ENCODE assay signal across 9 cellular contexts in the genomic region with DNA sequence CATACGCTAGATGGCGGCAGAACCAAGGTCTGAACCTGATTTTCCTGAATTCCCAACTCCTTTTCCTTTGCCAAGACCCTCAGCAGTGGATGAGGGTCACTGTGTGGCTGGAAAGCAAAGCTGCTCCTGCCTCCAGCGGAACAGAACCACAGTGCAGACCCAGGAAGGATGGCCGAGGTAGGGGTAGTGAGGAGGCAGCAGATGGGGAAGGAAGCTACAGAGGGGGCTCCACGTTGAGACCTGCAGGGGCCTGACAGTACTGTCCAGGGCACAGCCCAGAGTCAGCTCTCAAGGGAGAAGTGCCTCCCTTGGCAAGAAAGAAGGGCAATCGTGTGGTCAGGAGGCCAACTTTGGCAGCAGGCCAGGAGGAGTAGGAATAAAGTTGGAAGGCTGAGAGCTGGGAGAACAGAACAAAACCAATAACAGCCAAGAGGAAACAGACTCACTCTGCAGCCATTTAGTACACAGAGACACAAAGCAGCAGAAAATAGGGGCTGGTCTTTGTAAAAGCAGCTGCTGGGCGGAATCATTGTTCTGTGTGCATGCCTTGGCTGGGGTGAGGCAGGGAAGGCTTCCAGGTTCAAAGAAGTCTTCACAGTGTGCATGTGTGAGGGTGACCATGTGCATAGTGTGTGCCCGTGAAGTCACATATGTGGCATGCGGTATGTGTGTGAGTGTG. TPM values are rescaled to one million over a fixed set of nuclear protein-coding genes. Genes with fewer than 3 reads are reported as not detected.
DNase-seq lines count a peak whose midpoint lies in the region; ATAC-seq and TF ChIP-seq lines count a peak whose summit lies in the region.
"Had no signal": no experiment of that assay in that cellular context is flagged by ENCODE, and none has a peak within 500 bp of the region (broad histone marks: within the 10 kb centered on the region; RNA-seq: fewer than 3 reads in every experiment).

No MANE protein-coding gene starts in this region.

- H3K4me1 ChIP-seq in adrenal gland (replicated peaks in 1 of 2) (peaks cover 13 to 18% of the 10 kb centered on the region in 2 donors), psoas muscle (peaks cover 26% of the 10 kb centered on the region)
- H3K4me1 ChIP-seq: BLaER1 had no signal

- H3K9me3 ChIP-seq in adrenal gland (replicated peaks in 1 of 3) (no peaks in the 10 kb centered on the region), psoas muscle (no peaks in the 10 kb centered on the region)
- H3K9me3 ChIP-seq: BLaER1 had no signal

- TF ChIP-seq POLR2A in adrenal gland (IDR thresholded peaks at IDR 0.05), result no peak

- H3K27ac ChIP-seq in adrenal gland (peak overlapping the region in 1 of 5 donors; percentile 53), psoas muscle (peak overlapping the region; percentile 62)
- H3K27ac ChIP-seq: BLaER1 had no signal

- DNase-seq in NCI-H1092 treated with DMSO at 0.1 percent for 48 hours (lab: John Stamatoyannopoulos, UW) (peak; percentile 1), NCI-H1092 (lab: John Stamatoyannopoulos, UW) (no peak), adrenal gland (peak; percentile 46 to 77 (median 70)), left cardiac atrium (peak; percentile 66), psoas muscle (peak; percentile 55 to 68)
- DNase-seq in stimulated activated CD4-positive, alpha-beta T cell treated with anti-CD3 and anti-CD28 coated beads, Interleukin-4, amount 100 ng/mL, for 1 hour, result no peak
- DNase-seq in activated CD8-positive, alpha-beta memory T cell treated with anti-CD3 and anti-CD28 coated beads, Interleukin-2, amount 50 U/mL, for 48 hours, result no peak

- ATAC-seq in left cardiac atrium, result peak; percentile 66 to 81
- peak; percentile 50 to 71 (median 67) for ATAC-seq in psoas muscle
- ATAC-seq in HG03460 (IDR thresholded peaks at IDR 0.05; ENCODE audit: unreplicated experiment), result no peak

- H3K4me3 ChIP-seq in adrenal gland (no peak overlapping the region), psoas muscle (no peak overlapping the region)
- H3K4me3 ChIP-seq: BLaER1 had no signal

- intact Hi-C loops in adrenal gland (cut with DNase I) (no loop called here), left cardiac atrium (cut with DNase I) (loop anchor here in 1 of 2 donors (1.0 to 2.0 kb wide), 2 partner anchors 53 to 59 kb away; no protein-coding TSS in a partner anchor), psoas muscle (cut with DNase I) (loop anchor here in 1 of 2 donors (5.0 kb wide), 2 partner anchors 35 to 55 kb away; no protein-coding TSS in a partner anchor)

- H3K36me3 ChIP-seq in adrenal gland (replicated peaks in 1 of 2) (no peaks in the 10 kb centered on the region), psoas muscle (ENCODE audit: insufficient read depth in 1 of 2, low read depth in 1 of 2) (no peaks in the 10 kb centered on the region)
- H3K36me3 ChIP-seq: BLaER1 had no signal

- TF ChIP-seq CTCF in adrenal gland (IDR thresholded peaks at IDR 0.05) (peak in 4 of 6 experiments; percentile 33 to 53 (median 41)), psoas muscle (IDR thresholded peaks at IDR 0.05) (peak; percentile 53)

- H3K27me3 ChIP-seq in adrenal gland (no peaks in the 10 kb centered on the region), psoas muscle (ENCODE audit: insufficient read depth in 3 of 3, low read length in 2 of 3) (no peaks in the 10 kb centered on the region)
- H3K27me3 ChIP-seq: BLaER1 had no signal

- 47 to 52% (median 50%) methylated on average over 9 of the region's 9 CpGs for WGBS in adrenal gland, 4 donors
- 13 to 21% (median 18%) methylated on average over 9 of the region's 9 CpGs for WGBS in psoas muscle, 3 donors

RNA-seq across cellular contexts. Expression of gene GABRR2, which starts 3.1 kb away (rescaled TPM):
- total RNA-seq in adrenal gland (under 1 TPM in 6 of 8 donors, not detected in 2; 0.44 to 0.83 (median 0.79) TPM), left cardiac atrium (under 1 TPM; 0.53 to 0.97 TPM), psoas muscle (under 1 TPM; 0.34 to 0.71 (median 0.53) TPM)
- polyA plus RNA-seq in adrenal gland (under 1 TPM; 0.17 to 0.48 (median 0.42) TPM), psoas muscle (1 to 10 TPM in 1 of 3 donors, under 1 TPM in 2; 0.79 to 4.3 (median 0.87) TPM)

RNA-seq across cellular contexts. Expression of gene UBE2J1, which starts 40.5 kb away (rescaled TPM):
- total RNA-seq in adrenal gland (10 to 100 TPM; 27.9 to 55.4 (median 37.9) TPM), left cardiac atrium (10 to 100 TPM; 15.6 to 26.1 TPM), psoas muscle (10 to 100 TPM; 11.5 to 21.6 (median 17.4) TPM)
- polyA plus RNA-seq in adrenal gland (10 to 100 TPM; 18.4 to 65.6 (median 22.4) TPM), psoas muscle (10 to 100 TPM; 10.0 to 20.7 (median 12.9) TPM)

Comparison
In these comparisons a context has a peak if more than half of its experiments do, and no peak if none do; other contexts are left out.
1. DNase-seq: peak in NCI-H1092 treated with DMSO at 0.1 percent for 48 hours (single experiment), adrenal gland (7 of 7), left cardiac atrium (single experiment) and psoas muscle (2 of 2); none in NCI-H1092 (single experiment), stimulated activated CD4-positive, alpha-beta T cell treated with anti-CD3 and anti-CD28 coated beads, Interleukin-4, amount 100 ng/mL, for 1 hour (single experiment) and activated CD8-positive, alpha-beta memory T cell treated with anti-CD3 and anti-CD28 coated beads, Interleukin-2, amount 50 U/mL, for 48 hours (single experiment).